ENCODE assay signal across 1 cellular context in genomic region chr22:26589367-26589844, GRCh38.
TF ChIP-seq lines count a peak whose summit lies in the region.

No MANE protein-coding gene starts in this region.

TF ChIP-seq in HEK293, 187 proteins besides CTCF, POLR2A, EP300 and RAD21 (continued from another document):
- TF ChIP-seq ZSCAN18 (tag by site-specific recombination; IDR thresholded peaks at IDR 0.05) (no peak), GLIS1 (tag by site-specific recombination; IDR thresholded peaks at IDR 0.05) (peak; percentile 62), OVOL3 (tag by site-specific recombination; IDR thresholded peaks at IDR 0.05) (no peak), PATZ1 (tag by site-specific recombination; IDR thresholded peaks at IDR 0.05) (peak; percentile 48; the same call in 1 of the 2 replicates), ZBTB26 (tag by site-specific recombination; optimal IDR thresholded peaks at IDR 0.05) (peak; percentile 89), ZBTB21 (tag by site-specific recombination; IDR thresholded peaks at IDR 0.05) (no peak), EGR2 (tag by site-specific recombination; IDR thresholded peaks at IDR 0.05; ENCODE audit: low read depth) (peak; percentile 70), ZBTB8A (tag by site-specific recombination; IDR thresholded peaks at IDR 0.05) (peak; percentile 25)
